4 cellular contexts compared by ENCODE assay signal in genomic region chr9:67832088-67832487, GRCh38. TPM values are rescaled to one million over a fixed set of nuclear protein-coding genes. Genes with fewer than 3 reads are reported as not detected.
"Had no signal": no experiment of that assay in that cellular context is flagged by ENCODE, and none has a peak within 500 bp of the region (broad histone marks: within the 10 kb centered on the region; RNA-seq: fewer than 3 reads in every experiment).

No MANE protein-coding gene starts in this region.

RNA-seq across cellular contexts. Expression of gene ANKRD20A1, which starts 26.6 kb away (rescaled TPM):
- total RNA-seq: fibroblast of lung, fibroblast of villous mesenchyme, skeletal muscle tissue had no signal
- polyA plus RNA-seq: neural cell had no signal
